Comparison of ENCODE assay signal across 10 cellular contexts in the genomic region with DNA sequence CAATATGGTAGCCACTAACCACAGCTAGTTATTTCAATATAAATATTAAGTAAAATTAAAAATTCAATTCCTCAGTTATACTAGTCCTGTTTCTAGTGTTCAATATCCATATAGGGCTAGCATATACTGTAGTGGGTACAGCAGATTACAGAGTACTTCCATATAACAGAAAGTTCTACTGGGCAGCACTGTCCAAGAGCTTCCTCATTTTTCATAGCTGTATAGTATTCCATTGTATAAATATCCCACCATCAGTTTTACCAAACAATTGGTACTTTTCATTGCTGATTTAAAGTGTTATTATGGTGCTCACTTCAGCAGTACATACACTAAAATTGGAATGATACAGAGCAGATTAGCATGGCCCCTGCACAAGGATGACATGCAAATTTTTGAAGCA.
"Had no signal": no experiment of that assay in that cellular context is flagged by ENCODE, and none has a peak within 500 bp of the region (broad histone marks: within the 10 kb centered on the region; RNA-seq: fewer than 3 reads in every experiment).

No MANE protein-coding gene starts in this region.

- ATAC-seq: GM23338, HCT116 had no signal

- H3K4me3 ChIP-seq: GM23248, GM23338, HAP-1 had no signal

- H3K9me3 ChIP-seq: HAP-1 had no signal

- FAIRE-seq: H1 had no signal

- H3K9me3 Mint-ChIP-seq: GM23338, H9, HFFc6 had no signal

- H3K9ac ChIP-seq: GM23248 had no signal

- H3K27ac Mint-ChIP-seq: GM23338, H9, HFFc6 had no signal

- DNase-seq: GM23248, GOT3, H7, H9, HCEC 1CT, HFFc6 had no signal

- H3K4me2 ChIP-seq: GM23338 had no signal

- H3K36me3 ChIP-seq: HAP-1 had no signal

- H3K4me3 Mint-ChIP-seq: GM23338, H9, HFFc6 had no signal

- H3K27ac ChIP-seq: GM23248 had no signal

- H2AFZ ChIP-seq: GM23248, GM23338 had no signal

- H3K4me1 ChIP-seq: HAP-1 had no signal

- H3K4me1 Mint-ChIP-seq: GM23338, H9 had no signal
